4 cellular contexts compared by ENCODE assay signal in the genomic region with DNA sequence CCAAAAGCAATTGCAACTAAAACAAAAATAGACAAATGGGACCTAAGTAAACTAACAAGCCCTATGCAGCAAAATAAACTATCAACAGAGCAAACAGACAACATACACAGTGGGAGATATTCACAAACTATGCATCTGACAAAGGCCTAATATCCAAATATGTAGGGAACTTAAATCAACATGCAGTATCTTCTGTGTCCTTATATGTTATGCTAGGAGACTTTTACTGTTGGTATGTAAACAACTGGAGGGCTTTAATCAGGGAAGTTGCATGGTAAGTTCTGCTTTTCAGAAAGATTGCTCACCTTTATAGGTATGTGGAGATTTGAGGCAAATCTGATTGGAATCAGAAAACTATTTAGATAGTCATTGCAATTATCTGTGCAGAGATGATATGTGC.
"Had no signal": no experiment of that assay in that cellular context is flagged by ENCODE, and none has a peak within 500 bp of the region (broad histone marks: within the 10 kb centered on the region; RNA-seq: fewer than 3 reads in every experiment).

No MANE protein-coding gene starts in this region.

- H3K4me3 ChIP-seq: K562 had no signal

- ATAC-seq: HepG2, K562 had no signal

- DNase-seq: IMR-90 had no signal

- H3K27ac ChIP-seq: HL-60 had no signal
